Comparison of ENCODE assay signal across 1 cellular context in genomic region chr17:27601069-27601974, GRCh38.
TF ChIP-seq lines count a peak whose summit lies in the region.

No MANE protein-coding gene starts in this region.

TF ChIP-seq in SK-N-SH treated with all-trans-retinoic acid at 6 μM for 48 hours, 23 proteins besides CTCF, POLR2A, EP300 and RAD21 (continued from another document):
- TF ChIP-seq, protein P1, sequence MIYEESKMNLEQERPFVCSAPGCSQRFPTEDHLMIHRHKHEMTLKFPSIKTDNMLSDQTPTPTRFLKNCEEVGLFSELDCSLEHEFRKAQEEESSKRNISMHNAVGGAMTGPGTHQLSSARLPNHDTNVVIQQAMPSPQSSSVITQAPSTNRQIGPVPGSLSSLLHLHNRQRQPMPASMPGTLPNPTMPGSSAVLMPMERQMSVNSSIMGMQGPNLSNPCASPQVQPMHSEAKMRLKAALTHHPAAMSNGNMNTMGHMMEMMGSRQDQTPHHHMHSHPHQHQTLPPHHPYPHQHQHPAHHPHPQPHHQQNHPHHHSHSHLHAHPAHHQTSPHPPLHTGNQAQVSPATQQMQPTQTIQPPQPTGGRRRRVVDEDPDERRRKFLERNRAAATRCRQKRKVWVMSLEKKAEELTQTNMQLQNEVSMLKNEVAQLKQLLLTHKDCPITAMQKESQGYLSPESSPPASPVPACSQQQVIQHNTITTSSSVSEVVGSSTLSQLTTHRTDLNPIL (CRISPR knock-in tag; IDR thresholded peaks at IDR 0.05; ENCODE audit: low read depth): no peak
- no peak for TF ChIP-seq ZFP30 (CRISPR knock-in tag; IDR thresholded peaks at IDR 0.05)
- no peak for TF ChIP-seq CSRNP3 (CRISPR knock-in tag; IDR thresholded peaks at IDR 0.05)
- TF ChIP-seq ESRRG (CRISPR knock-in tag; IDR thresholded peaks at IDR 0.05): no peak
- no peak for TF ChIP-seq ZC3H10 (CRISPR knock-in tag; IDR thresholded peaks at IDR 0.05)
- TF ChIP-seq PPARA (CRISPR knock-in tag; IDR thresholded peaks at IDR 0.05; ENCODE audit: borderline replicate concordance): no peak
